Comparison of ENCODE assay signal across 1 cellular context in the genomic region with DNA sequence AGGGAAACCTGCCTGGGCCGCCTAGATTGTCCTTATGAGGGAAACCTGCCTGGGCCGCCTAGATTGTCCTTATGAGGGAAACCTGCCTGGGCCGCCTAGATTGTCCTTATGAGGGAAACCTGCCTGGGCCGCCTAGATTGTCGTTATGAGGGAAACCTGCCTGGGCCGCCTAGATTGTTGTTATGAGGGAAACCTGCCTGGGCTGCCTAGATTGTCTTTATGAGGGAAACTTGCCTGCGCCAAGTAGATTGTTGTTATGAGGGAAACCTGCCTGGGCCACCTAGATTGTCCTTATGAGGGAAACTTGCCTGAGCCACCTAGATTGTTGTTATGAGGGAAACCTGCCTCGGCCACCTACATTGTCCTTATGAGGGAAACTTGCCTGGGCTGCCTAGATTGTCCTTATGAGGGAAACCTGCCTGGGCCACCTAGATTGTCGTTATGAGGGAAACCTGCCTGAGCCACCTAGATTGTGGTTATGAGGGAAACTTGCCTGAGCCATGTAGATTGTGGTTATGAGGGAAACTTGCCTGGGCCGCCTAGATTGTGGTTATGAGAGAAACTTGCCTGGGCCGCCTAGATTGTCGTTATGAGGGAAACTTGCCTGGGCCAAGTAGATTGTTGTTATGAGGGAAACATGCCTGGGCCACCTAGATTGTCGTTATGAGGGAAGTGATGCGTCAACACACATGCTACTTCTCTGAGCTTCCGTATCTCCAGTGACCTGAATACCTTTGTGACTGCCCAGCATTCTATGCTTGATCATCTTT.
TF ChIP-seq lines count a peak whose summit lies in the region.
"Not testable (repeated sequence)": the region's sequence is repeated elsewhere in the genome, so short reads cannot be mapped to it uniquely, and the experiment has no call there.

No MANE protein-coding gene starts in this region.

TF ChIP-seq in K562, 482 proteins besides CTCF, POLR2A, EP300 and RAD21 (continued from another document):
- TF ChIP-seq, protein P1, sequence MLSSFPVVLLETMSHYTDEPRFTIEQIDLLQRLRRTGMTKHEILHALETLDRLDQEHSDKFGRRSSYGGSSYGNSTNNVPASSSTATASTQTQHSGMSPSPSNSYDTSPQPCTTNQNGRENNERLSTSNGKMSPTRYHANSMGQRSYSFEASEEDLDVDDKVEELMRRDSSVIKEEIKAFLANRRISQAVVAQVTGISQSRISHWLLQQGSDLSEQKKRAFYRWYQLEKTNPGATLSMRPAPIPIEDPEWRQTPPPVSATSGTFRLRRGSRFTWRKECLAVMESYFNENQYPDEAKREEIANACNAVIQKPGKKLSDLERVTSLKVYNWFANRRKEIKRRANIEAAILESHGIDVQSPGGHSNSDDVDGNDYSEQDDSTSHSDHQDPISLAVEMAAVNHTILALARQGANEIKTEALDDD (IDR thresholded peaks at IDR 0.05): peak; percentile 76
- TF ChIP-seq MYC (IDR thresholded peaks at IDR 0.05; ENCODE audit: low read depth, low read length) (peak; percentile 53), CC2D1A (IDR thresholded peaks at IDR 0.05) (peak; percentile 87), RFX1 (IDR thresholded peaks at IDR 0.05) (peak; percentile 84), SMAD4 (CRISPR knock-in tag; conservative IDR thresholded peaks at IDR 0.05) (peak; percentile 69; the same call in 1 of the 2 replicates), ZBED1 (IDR thresholded peaks at IDR 0.05) (peak; percentile 95; the same call in 1 of the 2 replicates), ARID1B (IDR thresholded peaks at IDR 0.05) (peak; percentile 95), TAL1 (IDR thresholded peaks at IDR 0.05) (peak; percentile 98), NCOA1 (IDR thresholded peaks at IDR 0.05; ENCODE audit: low read depth) (peak; percentile 73; the same call in 1 of the 2 replicates), MBD2 (IDR thresholded peaks at IDR 0.05; ENCODE audit: borderline replicate concordance, low read depth) (peak; percentile 79), ETV1 (tag; conservative IDR thresholded peaks at IDR 0.05; ENCODE audit: low read depth) (peak; percentile 60), FOXJ3 (CRISPR knock-in tag; IDR thresholded peaks at IDR 0.05) (peak; percentile 92), KDM1A (IDR thresholded peaks at IDR 0.05) (peak in 1 of 2 experiments; percentile 49; a peak in 1 of 4 replicates), ADNP (tag; IDR thresholded peaks at IDR 0.05) (peak; percentile 63; the same call in 1 of the 2 replicates), GABPA (tag; conservative IDR thresholded peaks at IDR 0.05; ENCODE audit: low read depth) (peak; percentile 52; the same call in 1 of the 2 replicates)
- not testable (repeated sequence) for TF ChIP-seq MYC (CRISPR knock-in tag; IDR thresholded peaks at IDR 0.05; ENCODE audit: borderline replicate concordance, low read depth)
- TF ChIP-seq, protein P2, sequence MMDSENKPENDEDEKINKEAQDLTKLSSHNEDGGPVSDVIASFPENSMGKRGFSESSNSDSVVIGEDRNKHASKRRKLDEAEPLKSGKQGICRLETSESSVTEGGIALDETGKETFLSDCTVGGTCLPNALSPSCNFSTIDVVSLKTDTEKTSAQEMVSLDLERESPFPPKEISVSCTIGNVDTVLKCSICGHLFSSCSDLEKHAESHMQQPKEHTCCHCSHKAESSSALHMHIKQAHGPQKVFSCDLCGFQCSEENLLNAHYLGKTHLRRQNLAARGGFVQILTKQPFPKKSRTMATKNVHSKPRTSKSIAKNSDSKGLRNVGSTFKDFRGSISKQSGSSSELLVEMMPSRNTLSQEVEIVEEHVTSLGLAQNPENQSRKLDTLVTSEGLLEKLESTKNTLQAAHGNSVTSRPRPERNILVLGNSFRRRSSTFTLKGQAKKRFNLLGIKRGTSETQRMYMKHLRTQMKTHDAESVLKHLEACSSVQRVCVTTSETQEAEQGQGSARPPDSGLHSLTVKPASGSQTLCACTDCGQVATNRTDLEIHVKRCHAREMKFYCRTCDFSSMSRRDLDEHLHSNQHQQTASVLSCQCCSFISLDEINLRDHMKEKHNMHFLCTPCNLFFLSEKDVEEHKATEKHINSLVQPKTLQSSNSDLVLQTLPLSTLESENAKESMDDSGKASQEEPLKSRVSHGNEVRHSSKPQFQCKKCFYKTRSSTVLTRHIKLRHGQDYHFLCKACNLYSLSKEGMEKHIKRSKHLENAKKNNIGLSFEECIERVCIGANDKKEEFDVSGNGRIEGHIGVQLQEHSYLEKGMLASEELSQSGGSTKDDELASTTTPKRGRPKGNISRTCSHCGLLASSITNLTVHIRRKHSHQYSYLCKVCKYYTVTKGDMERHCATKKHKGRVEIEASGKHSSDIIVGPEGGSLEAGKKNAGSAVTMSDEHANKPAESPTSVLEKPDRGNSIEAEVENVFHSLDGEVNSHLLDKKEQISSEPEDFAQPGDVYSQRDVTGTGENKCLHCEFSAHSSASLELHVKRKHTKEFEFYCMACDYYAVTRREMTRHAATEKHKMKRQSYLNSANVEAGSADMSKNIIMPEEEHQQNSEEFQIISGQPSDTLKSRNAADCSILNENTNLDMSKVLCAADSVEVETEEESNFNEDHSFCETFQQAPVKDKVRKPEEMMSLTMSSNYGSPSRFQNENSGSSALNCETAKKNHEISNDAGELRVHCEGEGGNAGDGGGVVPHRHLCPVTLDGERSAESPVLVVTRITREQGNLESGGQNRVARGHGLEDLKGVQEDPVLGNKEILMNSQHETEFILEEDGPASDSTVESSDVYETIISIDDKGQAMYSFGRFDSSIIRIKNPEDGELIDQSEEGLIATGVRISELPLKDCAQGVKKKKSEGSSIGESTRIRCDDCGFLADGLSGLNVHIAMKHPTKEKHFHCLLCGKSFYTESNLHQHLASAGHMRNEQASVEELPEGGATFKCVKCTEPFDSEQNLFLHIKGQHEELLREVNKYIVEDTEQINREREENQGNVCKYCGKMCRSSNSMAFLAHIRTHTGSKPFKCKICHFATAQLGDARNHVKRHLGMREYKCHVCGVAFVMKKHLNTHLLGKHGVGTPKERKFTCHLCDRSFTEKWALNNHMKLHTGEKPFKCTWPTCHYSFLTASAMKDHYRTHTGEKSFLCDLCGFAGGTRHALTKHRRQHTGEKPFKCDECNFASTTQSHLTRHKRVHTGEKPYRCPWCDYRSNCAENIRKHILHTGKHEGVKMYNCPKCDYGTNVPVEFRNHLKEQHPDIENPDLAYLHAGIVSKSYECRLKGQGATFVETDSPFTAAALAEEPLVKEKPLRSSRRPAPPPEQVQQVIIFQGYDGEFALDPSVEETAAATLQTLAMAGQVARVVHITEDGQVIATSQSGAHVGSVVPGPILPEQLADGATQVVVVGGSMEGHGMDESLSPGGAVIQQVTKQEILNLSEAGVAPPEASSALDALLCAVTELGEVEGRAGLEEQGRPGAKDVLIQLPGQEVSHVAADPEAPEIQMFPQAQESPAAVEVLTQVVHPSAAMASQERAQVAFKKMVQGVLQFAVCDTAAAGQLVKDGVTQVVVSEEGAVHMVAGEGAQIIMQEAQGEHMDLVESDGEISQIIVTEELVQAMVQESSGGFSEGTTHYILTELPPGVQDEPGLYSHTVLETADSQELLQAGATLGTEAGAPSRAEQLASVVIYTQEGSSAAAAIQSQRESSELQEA (IDR thresholded peaks at IDR 0.05; ENCODE audit: low read depth): peak; percentile 83
- TF ChIP-seq, protein P3, sequence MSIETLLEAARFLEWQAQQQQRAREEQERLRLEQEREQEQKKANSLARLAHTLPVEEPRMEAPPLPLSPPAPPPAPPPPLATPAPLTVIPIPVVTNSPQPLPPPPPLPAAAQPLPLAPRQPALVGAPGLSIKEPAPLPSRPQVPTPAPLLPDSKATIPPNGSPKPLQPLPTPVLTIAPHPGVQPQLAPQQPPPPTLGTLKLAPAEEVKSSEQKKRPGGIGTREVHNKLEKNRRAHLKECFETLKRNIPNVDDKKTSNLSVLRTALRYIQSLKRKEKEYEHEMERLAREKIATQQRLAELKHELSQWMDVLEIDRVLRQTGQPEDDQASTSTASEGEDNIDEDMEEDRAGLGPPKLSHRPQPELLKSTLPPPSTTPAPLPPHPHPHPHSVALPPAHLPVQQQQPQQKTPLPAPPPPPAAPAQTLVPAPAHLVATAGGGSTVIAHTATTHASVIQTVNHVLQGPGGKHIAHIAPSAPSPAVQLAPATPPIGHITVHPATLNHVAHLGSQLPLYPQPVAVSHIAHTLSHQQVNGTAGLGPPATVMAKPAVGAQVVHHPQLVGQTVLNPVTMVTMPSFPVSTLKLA (conservative IDR thresholded peaks at IDR 0.05): 0 out of 4 replicates have a peak, but pooled peaks of 1 of the 2 experiments have one; percentile 22
